In the genomic region with DNA sequence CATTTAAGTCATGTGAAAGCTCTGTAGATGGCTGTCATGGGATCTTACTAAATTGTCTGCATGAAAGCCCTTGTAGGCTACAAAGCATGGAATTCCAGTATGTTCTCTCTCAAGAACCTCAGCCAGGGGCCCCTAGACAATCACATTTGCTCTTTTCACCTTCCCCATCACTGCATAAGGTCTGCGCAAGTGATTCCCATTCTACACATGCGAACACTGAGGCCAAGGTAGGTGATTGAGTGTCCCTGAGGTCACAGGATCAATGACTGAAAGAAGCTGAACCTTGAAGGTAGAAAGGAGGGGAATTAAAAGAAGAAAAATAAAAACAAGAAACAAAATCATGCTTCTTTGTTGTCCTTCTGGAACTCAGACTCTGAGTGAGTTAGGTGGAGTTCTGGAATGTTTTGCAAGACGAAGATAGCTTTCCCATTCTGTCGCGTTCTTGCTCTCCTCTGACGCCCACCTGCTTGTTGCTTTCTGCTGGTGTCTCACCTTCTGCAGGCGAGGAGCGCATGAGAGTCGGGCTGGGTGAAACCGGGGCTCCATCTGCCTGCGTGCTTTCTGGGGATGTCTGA, we compare ENCODE assay signal across 9 cellular contexts.
DNase-seq lines count a peak whose midpoint lies in the region; ATAC-seq and TF ChIP-seq lines count a peak whose summit lies in the region.
"Had no signal": no experiment of that assay in that cellular context is flagged by ENCODE, and none has a peak within 500 bp of the region (broad histone marks: within the 10 kb centered on the region; RNA-seq: fewer than 3 reads in every experiment).

No MANE protein-coding gene starts in this region.

- BruUV-seq in PC-3 (replicated peaks; lab: Mats Ljungman, UMichigan) = no TSS peak

- DNase-seq in PC-3 (no peak), colonic mucosa (no peak), tibial artery (no peak), inferior parietal cortex (ENCODE audit: extremely low spot score) (no peak)
- DNase-seq: activated CD4-positive, alpha-beta T cell treated with anti-CD3 and anti-CD28 coated beads for 4 hours; activated naive CD4-positive, alpha-beta T cell treated with anti-CD3 and anti-CD28 coated beads, Interleukin-2, amount 50 U/mL, for 16 hours had no signal

- no peak overlapping the region for H3K27ac ChIP-seq in PC-3 (ENCODE audit: low read length)
- no peak overlapping the region for H3K27ac ChIP-seq in colonic mucosa
- H3K27ac ChIP-seq in muscle layer of colon (ENCODE audit: low read depth, low read length) = peak overlapping the region; percentile 42
- peak overlapping the region; percentile 73 to 82 for H3K27ac ChIP-seq in tibial artery

- H3K27me3 ChIP-seq in PC-3 (ENCODE audit: low read length) (0 out of 2 replicates have a peak, but pooled peaks cover 5% of the 10 kb centered on the region), colonic mucosa (no peaks in the 10 kb centered on the region), muscle layer of colon (ENCODE audit: control insufficient read depth in 1 of 2, insufficient read depth in 2 of 2, low read length in 2 of 2) (no peaks in the 10 kb centered on the region), tibial artery (no peaks in the 10 kb centered on the region)

- no peak for ATAC-seq in PC-3
- no peak for ATAC-seq in GM21447 (IDR thresholded peaks at IDR 0.05; ENCODE audit: unreplicated experiment)
- no peak for ATAC-seq in GM19324 (IDR thresholded peaks at IDR 0.05; ENCODE audit: low FRiP score, unreplicated experiment)

- H3K4me2 ChIP-seq in PC-3 (ENCODE audit: low read length) = peak overlapping the region; percentile 75

- H4K20me1 ChIP-seq in PC-3 (ENCODE audit: low read length) = 0 out of 2 replicates have a peak, but pooled peaks cover 4% of the 10 kb centered on the region

- H3K9me3 ChIP-seq in PC-3 (ENCODE audit: low read length) = no peaks in the 10 kb centered on the region
- H3K9me3 ChIP-seq in colonic mucosa = no peaks in the 10 kb centered on the region
- no peaks in the 10 kb centered on the region for H3K9me3 ChIP-seq in muscle layer of colon (ENCODE audit: low read length)
- H3K9me3 ChIP-seq in tibial artery = no peaks in the 10 kb centered on the region

- TF ChIP-seq CTCF in PC-3 (conservative IDR thresholded peaks at IDR 0.05; ENCODE audit: low read depth, low read length) (no peak), colonic mucosa (IDR thresholded peaks at IDR 0.05) (no peak), tibial artery (IDR thresholded peaks at IDR 0.05) (no peak)

- no peak overlapping the region for H3K9ac ChIP-seq in PC-3 (ENCODE audit: low read length)
- no peak overlapping the region for H3K9ac ChIP-seq in colonic mucosa (ENCODE audit: low read depth in 2 of 2, low read length in 2 of 2)
- no peak overlapping the region for H3K9ac ChIP-seq in muscle layer of colon (ENCODE audit: low read length)

- CTCF ChIA-PET in PC-3 (lab: Charles Lee) = no interaction called here

- peak overlapping the region; percentile 63 for H2AFZ ChIP-seq in PC-3 (ENCODE audit: low read length)

- intact Hi-C loops in PC-3 (cut with micrococcal nuclease) (no loop called here), colonic mucosa (cut with DNase I) (no loop called here), tibial artery (cut with DNase I; ENCODE audit: low total_unique reads) (no loop called here)

- H3K36me3 ChIP-seq in PC-3 (ENCODE audit: low read depth, low read length) (no peaks in the 10 kb centered on the region), colonic mucosa (no peaks in the 10 kb centered on the region), muscle layer of colon (ENCODE audit: insufficient read depth, low read length) (no peaks in the 10 kb centered on the region), tibial artery (no peaks in the 10 kb centered on the region)

- POLR2A ChIA-PET in PC-3 (lab: Charles Lee; ENCODE audit: unreplicated experiment) = interaction anchor here (0.6 kb wide), 1 partner anchor 1891 kb away, joined by 12 read pairs; no protein-coding TSS in a partner anchor

- H3K4me3 ChIP-seq in PC-3 (ENCODE audit: low read length) (peak overlapping the region; percentile 42; the same call in 1 of the 2 replicates), colonic mucosa (peak overlapping the region; percentile 4), muscle layer of colon (ENCODE audit: low read depth in 1 of 2, low read length in 2 of 2) (peak overlapping the region in 1 of 2 donors; percentile 47), tibial artery (peak overlapping the region; percentile 36)

- no peaks in the 10 kb centered on the region for H3K79me2 ChIP-seq in PC-3 (ENCODE audit: low read length)

- H3K9me2 ChIP-seq in PC-3 (replicated peaks; ENCODE audit: low read length) = no peaks in the 10 kb centered on the region

- H3F3A ChIP-seq in PC-3 (ENCODE audit: low read length, unreplicated experiment) = no peaks in the 10 kb centered on the region

- H3K4me1 ChIP-seq in PC-3 (ENCODE audit: insufficient read depth, low read length) (peaks cover 15% of the 10 kb centered on the region), colonic mucosa (peaks cover 4% of the 10 kb centered on the region), muscle layer of colon (ENCODE audit: insufficient read depth, low read length) (peaks cover 15% of the 10 kb centered on the region), tibial artery (peaks cover 0 to 27% (median 10%) of the 10 kb centered on the region in 4 donors)

Comparison
In these comparisons a context has a peak if more than half of its experiments do, and no peak if none do; other contexts are left out.
1. H3K27ac ChIP-seq: peak in muscle layer of colon (single experiment) and tibial artery (2 of 2); none in PC-3 (single experiment) and colonic mucosa (single experiment).